8 cellular contexts compared by ENCODE assay signal in genomic region chr3:11335056-11335608, GRCh38.
A peak's percentile ranks its signal among the peaks of the same experiment; 100 is the strongest.
DNase-seq lines count a peak whose midpoint lies in the region; ATAC-seq and TF ChIP-seq lines count a peak whose summit lies in the region.

No MANE protein-coding gene starts in this region.

- H3K27me3 ChIP-seq in dorsolateral prefrontal cortex (no peaks in the 10 kb centered on the region), vagina (no peaks in the 10 kb centered on the region)

- no peaks in the 10 kb centered on the region for H3K9me3 ChIP-seq in vagina

- peak in 55 of 56 donors; percentile 48 to 86 (median 72) for TF ChIP-seq CTCF in dorsolateral prefrontal cortex (IDR thresholded peaks at IDR 0.05 in 54 of 56, conservative IDR thresholded peaks at IDR 0.05 in 2 of 56; ENCODE audit: low read depth in 1 of 56, partially characterized antibody in 56 of 56)
- peak; percentile 61 to 74 (median 67) for TF ChIP-seq CTCF in vagina (IDR thresholded peaks at IDR 0.05)

- H3K27ac ChIP-seq in dorsolateral prefrontal cortex (peak overlapping the region in 4 of 59 donors; percentile 21 to 62 (median 48)), vagina (no peak overlapping the region)

- peak in 2 of 3 donors; percentile 1 to 50 for DNase-seq in stimulated activated CD4-positive, alpha-beta T cell treated with anti-CD3 and anti-CD28 coated beads, Interleukin-12 subunit alpha, Interleukin-12 subunit beta, amount 100 ng/mL, for 48 hours (ENCODE audit: low read depth in 2 of 3, low spot score in 1 of 3)
- DNase-seq in stimulated activated CD4-positive, alpha-beta T cell treated with anti-CD3 and anti-CD28 coated beads, Interleukin-1b, Interleukin-23, amount 100 ng/mL, for 48 hours, result no peak
- DNase-seq in HuH-7.5 (ENCODE audit: low spot score) (peak; percentile 43), RPMI8226 (peak; percentile 47), dorsolateral prefrontal cortex (no peak), lung microvascular endothelial cell (ENCODE audit: low read depth in 2 of 2) (peak; percentile 83), vagina (ENCODE audit: extremely low spot score in 2 of 2) (no peak)

- peak overlapping the region in 1 of 59 donors; percentile 4 for H3K4me3 ChIP-seq in dorsolateral prefrontal cortex
- no peak overlapping the region for H3K4me3 ChIP-seq in vagina

- no peaks in the 10 kb centered on the region for H3K4me1 ChIP-seq in vagina

- peaks cover 0 to 8% of the 10 kb centered on the region in 2 donors for H3K36me3 ChIP-seq in vagina

- TF ChIP-seq POLR2A in vagina (IDR thresholded peaks at IDR 0.05), result no peak

- ATAC-seq in HG03457 (IDR thresholded peaks at IDR 0.05; ENCODE audit: unreplicated experiment), result no peak

- intact Hi-C loops in dorsolateral prefrontal cortex (cut with DNase I), result loop anchor here (2.0 to 10.0 kb wide), 6 partner anchors 50 to 580 kb away; partner anchors contain the start of gene HRH1 (in 1 of the 2)
- intact Hi-C loops in vagina (cut with DNase I), result loop anchor here (5.0 to 10.0 kb wide), 2 partner anchors 180 to 273 kb away; partner anchors contain the start of gene HRH1

Comparison
In these comparisons a context has a peak if more than half of its experiments do, and no peak if none do; other contexts are left out.
1. DNase-seq: peak in stimulated activated CD4-positive, alpha-beta T cell treated with anti-CD3 and anti-CD28 coated beads, Interleukin-12 subunit alpha, Interleukin-12 subunit beta, amount 100 ng/mL, for 48 hours (2 of 3), HuH-7.5 (single experiment), RPMI8226 (single experiment) and lung microvascular endothelial cell (2 of 2); none in stimulated activated CD4-positive, alpha-beta T cell treated with anti-CD3 and anti-CD28 coated beads, Interleukin-1b, Interleukin-23, amount 100 ng/mL, for 48 hours (single experiment), dorsolateral prefrontal cortex (0 of 10) and vagina (0 of 2).